12 cellular contexts compared by ENCODE assay signal in the genomic region with DNA sequence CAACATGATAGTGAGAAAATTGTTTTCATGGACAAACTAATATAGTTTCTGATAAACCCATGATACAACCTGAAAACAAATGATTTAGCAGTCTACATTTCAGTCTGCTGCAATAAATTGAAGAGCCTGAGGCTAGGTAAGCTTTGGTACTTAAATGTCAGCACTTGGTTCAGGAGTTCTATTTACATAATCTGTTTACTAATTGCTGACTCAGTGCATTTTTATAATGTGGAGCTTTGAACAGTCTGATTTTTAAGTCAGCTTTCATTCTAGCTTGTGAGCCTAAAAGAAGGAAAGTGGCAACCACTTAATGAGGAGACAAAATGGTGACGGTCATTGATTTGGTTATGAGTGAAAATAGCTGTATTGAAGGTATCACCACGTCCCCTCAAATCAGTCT.
"Had no signal": no experiment of that assay in that cellular context is flagged by ENCODE, and none has a peak within 500 bp of the region (broad histone marks: within the 10 kb centered on the region; RNA-seq: fewer than 3 reads in every experiment).

No MANE protein-coding gene starts in this region.

- H3K4me3 ChIP-seq: cardiac muscle cell, colonic mucosa, psoas muscle had no signal

- H3K27ac ChIP-seq: cardiac muscle cell, colonic mucosa, foreskin keratinocyte, psoas muscle had no signal

- H3K4me1 ChIP-seq: colonic mucosa, foreskin keratinocyte, psoas muscle had no signal

- DNase-seq: activated CD4-positive, alpha-beta T cell treated with anti-CD3 and anti-CD28 coated beads, Interleukin-2, amount 10 ng/mL, durations not matched to agents 7 days and 5 days; activated CD4-positive, CD25-positive, alpha-beta regulatory T cell; activated CD8-positive, alpha-beta memory T cell treated with anti-CD3 and anti-CD28 coated beads for 24 hours; activated naive CD4-positive, alpha-beta T cell treated with anti-CD3 and anti-CD28 coated beads for 36 hours; colonic mucosa; foreskin keratinocyte; psoas muscle; stimulated activated CD4-positive, alpha-beta T cell treated with anti-CD3 and anti-CD28 coated beads, Interleukin-12 subunit alpha, Interleukin-12 subunit beta, amount 100 ng/mL, for 4 hours; stimulated activated naive CD4-positive, alpha-beta T cell; substantia nigra; trophoblast cell had no signal

- H3K27me3 ChIP-seq: colonic mucosa, foreskin keratinocyte had no signal

- H3K9me3 ChIP-seq: colonic mucosa, psoas muscle had no signal

- H3K36me3 ChIP-seq: cardiac muscle cell, colonic mucosa had no signal

- ATAC-seq: foreskin keratinocyte, psoas muscle had no signal
